Comparison of ENCODE assay signal across 24 cellular contexts in the genomic region with DNA sequence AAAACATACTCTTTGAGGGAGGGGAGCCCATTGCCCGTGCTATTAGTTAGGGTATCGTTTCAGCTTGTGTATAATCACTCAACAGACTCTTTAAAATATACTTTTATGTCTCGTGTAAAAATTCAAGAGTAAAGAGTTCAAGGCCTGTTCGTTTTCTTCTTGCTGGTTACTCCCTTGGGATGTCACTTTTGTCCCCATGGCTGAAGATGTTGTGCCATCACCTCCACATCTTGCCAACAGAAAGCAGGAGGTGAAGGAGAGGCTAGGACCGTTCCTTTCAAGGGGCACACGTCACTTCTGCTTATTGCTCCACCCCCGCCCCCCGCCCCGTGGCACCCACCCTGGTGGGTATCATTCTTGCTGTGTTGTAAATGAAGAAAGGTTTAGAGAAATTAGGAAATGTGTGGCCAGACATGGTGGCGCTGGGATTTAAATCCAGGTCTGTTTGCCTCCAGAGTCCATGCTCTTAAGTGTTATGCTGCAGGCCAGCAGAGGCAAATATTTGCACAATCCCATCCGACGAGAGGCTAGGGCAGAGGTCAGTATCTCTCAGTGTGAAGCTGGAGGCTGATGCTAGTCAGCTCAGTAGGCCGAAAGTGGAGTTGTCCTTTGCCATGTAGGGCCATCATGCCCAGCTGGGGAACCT. TPM values are rescaled to one million over a fixed set of nuclear protein-coding genes. Genes with fewer than 3 reads are reported as not detected.
DNase-seq lines count a peak whose midpoint lies in the region; FAIRE-seq and TF ChIP-seq lines count a peak whose summit lies in the region.
"Had no signal": no experiment of that assay in that cellular context is flagged by ENCODE, and none has a peak within 500 bp of the region (broad histone marks: within the 10 kb centered on the region; RNA-seq: fewer than 3 reads in every experiment).

No MANE protein-coding gene starts in this region.

- H3K27me3 Mint-ChIP-seq in type B pancreatic cell: no peaks in the 10 kb centered on the region

- H4K20me1 ChIP-seq in GM23248 (ENCODE audit: insufficient read depth): no peaks in the 10 kb centered on the region

- no peaks in the 10 kb centered on the region for H3K9me3 Mint-ChIP-seq in type B pancreatic cell
- H3K9me3 Mint-ChIP-seq: CD8-positive, alpha-beta T cell had no signal

- no peaks in the 10 kb centered on the region for H3K9me2 ChIP-seq in GM23248 (ENCODE audit: insufficient read depth)

- H3K4me3 ChIP-seq in GM23248: no peak overlapping the region

- H2AFZ ChIP-seq in GM23248: no peak overlapping the region

- no peak overlapping the region for H3K27ac ChIP-seq in GM23248

- no peaks in the 10 kb centered on the region for H3K4me1 ChIP-seq in GM23248 (ENCODE audit: insufficient read depth)

- no peak overlapping the region for H3K4me3 Mint-ChIP-seq in type B pancreatic cell
- H3K4me3 Mint-ChIP-seq: CD8-positive, alpha-beta T cell had no signal

- H3K27ac Mint-ChIP-seq in type B pancreatic cell: peak overlapping the region; percentile 60
- H3K27ac Mint-ChIP-seq: CD8-positive, alpha-beta T cell had no signal

- peak; percentile 13 for FAIRE-seq in islet of Langerhans (lab: Jason Lieb, UNC)
- FAIRE-seq: H54, RCC 7860 had no signal

- H3K4me2 ChIP-seq in GM23248 (ENCODE audit: unreplicated experiment): no peak overlapping the region

- H3K27me3 ChIP-seq in GM23248 (replicated peaks; ENCODE audit: insufficient read depth): no peaks in the 10 kb centered on the region

- peaks cover 9% of the 10 kb centered on the region for H3K4me1 Mint-ChIP-seq in type B pancreatic cell (ENCODE audit: unreplicated experiment)

- no peak for TF ChIP-seq CTCF in type B pancreatic cell (conservative IDR thresholded peaks at IDR 0.05)

- H3F3A ChIP-seq in GM23248 (ENCODE audit: insufficient read depth): no peaks in the 10 kb centered on the region

- no peaks in the 10 kb centered on the region for H3K36me3 Mint-ChIP-seq in type B pancreatic cell

- no peak overlapping the region for H3K9ac ChIP-seq in GM23248

- in situ Hi-C loops in GM23248 (cut with MboI): loop anchor here (10.0 kb wide), 1 partner anchor 411 kb away; no protein-coding TSS in a partner anchor
- in situ Hi-C loops in G401 (cut with HindIII; ENCODE audit: low sequenced_read_pairs): no loop called here

- WGBS in GM23248 (ENCODE audit: low coverage in 1 of 2, low lambda C conversion rate in 2 of 2, missing lambda C conversion rate in 2 of 2), 2 experiments: 85% methylated on average over 13 of the region's 13 CpGs

- DNase-seq in SHP77 (lab: John Stamatoyannopoulos, UW) (peak; percentile 27 to 43), SHP77 treated with DMSO at 0.1 percent for 48 hours (lab: John Stamatoyannopoulos, UW) (no peak), NCI-H748 treated with DMSO at 0.1 percent for 48 hours (lab: John Stamatoyannopoulos, UW) (peak; percentile 6), type B pancreatic cell (ENCODE audit: extremely low spot score, unreplicated experiment) (no peak), GM23248 (no peak), G401 (ENCODE audit: low spot score) (no peak), NCI-H1694 (lab: John Stamatoyannopoulos, UW) (no peak)
- DNase-seq: 8988T; AML-193; C1 segment of cervical spinal cord; CD8-positive, alpha-beta T cell; EL; KBM-7; NCI-H1092; NCI-H1694 treated with DMSO at 0.1 percent for 48 hours; NCI-H2081 treated with DMSO at 0.1 percent for 48 hours; NCI-H2171 treated with DMSO at 0.1 percent for 48 hours; NCI-H446 treated with DMSO at 0.1 percent for 48 hours; NCI-H526 treated with DMSO at 0.1 percent for 48 hours; OCI-M1 had no signal

- H3K79me2 ChIP-seq in GM23248 (ENCODE audit: insufficient read depth): no peaks in the 10 kb centered on the region

- peaks cover 2% of the 10 kb centered on the region; the same call in 1 of the 2 replicates for H3K36me3 ChIP-seq in GM23248 (ENCODE audit: low read depth)

- H3K9me3 ChIP-seq in GM23248 (ENCODE audit: low read depth): no peaks in the 10 kb centered on the region

RNA-seq across cellular contexts. Expression of a gene that starts 3.0 kb away (rescaled TPM):
- total RNA-seq in type B pancreatic cell (ENCODE audit: low replicate concordance): 12.1 TPM in 1 of 2 replicates, not detected in the other
- total RNA-seq in GM23248 (2014; rRNA removed; shearing (Covaris generic)): not detected in 2 replicates
- 0.24 TPM in 2 replicates for polyA plus RNA-seq in GM23248 (2016; fragmentation: Nextera tagmentation; extraction: Ambion mirVana)
- not detected in 2 replicates for total RNA-seq in G401 (2014; rRNA removed; shearing (Covaris generic))
- total RNA-seq: CD8-positive, alpha-beta T cell had no signal
- polyA plus RNA-seq: AG04450 had no signal

Comparison
In these comparisons a context has a peak if more than half of its experiments do, and no peak if none do; other contexts are left out.
1. DNase-seq: peak in SHP77 (2 of 2) and NCI-H748 treated with DMSO at 0.1 percent for 48 hours (single experiment); none in SHP77 treated with DMSO at 0.1 percent for 48 hours (single experiment), type B pancreatic cell (single experiment), GM23248 (single experiment), G401 (single experiment) and NCI-H1694 (single experiment).